ENCODE assay signal across 1 cellular context in the genomic region with DNA sequence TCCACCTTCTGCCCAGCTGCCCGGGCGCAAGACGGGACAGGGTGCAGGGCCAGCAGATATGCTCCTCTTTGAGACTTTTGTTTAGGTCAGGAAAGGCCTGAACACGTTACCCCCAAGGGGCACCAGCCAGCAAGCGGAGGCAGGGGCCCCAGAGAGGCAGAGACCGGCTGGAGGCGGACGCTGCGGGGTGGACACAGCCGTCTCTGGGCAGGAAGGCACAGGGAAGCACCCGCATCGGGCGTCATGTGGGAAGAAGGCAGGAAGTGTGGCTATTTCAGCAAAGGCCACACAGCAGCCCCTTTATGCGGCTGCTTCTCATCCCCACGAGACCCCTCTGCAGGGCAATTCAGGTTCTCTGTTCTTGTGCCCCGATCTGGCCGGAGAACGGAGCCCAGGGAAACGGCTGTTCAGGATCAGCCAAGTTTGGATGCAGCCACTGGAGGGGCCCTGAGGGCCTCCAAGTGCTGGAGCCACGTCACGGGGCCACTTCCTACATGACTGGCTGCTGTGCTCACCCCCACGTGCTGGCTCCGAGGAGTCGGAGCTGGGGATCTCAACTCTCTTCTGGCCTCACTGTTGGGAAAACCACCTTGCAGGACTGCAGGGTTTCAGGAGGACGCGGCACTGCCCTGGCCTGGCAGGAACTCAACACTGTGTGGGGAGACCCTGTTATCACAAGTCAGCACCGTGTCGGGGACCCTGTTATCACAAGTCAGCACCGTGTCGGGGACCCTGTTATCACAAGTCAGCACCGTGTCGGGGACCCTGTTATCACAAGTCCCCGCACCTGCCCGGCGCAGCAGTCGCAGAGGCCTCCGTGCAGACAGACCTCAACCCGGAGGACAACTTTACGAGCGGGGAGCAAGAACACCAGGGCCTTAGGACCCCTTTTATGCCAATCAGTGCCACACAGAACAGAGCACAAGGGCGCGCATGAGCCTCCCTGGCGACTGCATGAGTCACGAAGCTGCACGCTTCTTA.
TF ChIP-seq lines count a peak whose summit lies in the region.

No MANE protein-coding gene starts in this region.

TF ChIP-seq in K562, 482 proteins besides CTCF, POLR2A, EP300 and RAD21 (continued from another document):
- no peak for TF ChIP-seq REST (CRISPR knock-in tag; IDR thresholded peaks at IDR 0.05; ENCODE audit: low read depth)
- TF ChIP-seq, protein P1, sequence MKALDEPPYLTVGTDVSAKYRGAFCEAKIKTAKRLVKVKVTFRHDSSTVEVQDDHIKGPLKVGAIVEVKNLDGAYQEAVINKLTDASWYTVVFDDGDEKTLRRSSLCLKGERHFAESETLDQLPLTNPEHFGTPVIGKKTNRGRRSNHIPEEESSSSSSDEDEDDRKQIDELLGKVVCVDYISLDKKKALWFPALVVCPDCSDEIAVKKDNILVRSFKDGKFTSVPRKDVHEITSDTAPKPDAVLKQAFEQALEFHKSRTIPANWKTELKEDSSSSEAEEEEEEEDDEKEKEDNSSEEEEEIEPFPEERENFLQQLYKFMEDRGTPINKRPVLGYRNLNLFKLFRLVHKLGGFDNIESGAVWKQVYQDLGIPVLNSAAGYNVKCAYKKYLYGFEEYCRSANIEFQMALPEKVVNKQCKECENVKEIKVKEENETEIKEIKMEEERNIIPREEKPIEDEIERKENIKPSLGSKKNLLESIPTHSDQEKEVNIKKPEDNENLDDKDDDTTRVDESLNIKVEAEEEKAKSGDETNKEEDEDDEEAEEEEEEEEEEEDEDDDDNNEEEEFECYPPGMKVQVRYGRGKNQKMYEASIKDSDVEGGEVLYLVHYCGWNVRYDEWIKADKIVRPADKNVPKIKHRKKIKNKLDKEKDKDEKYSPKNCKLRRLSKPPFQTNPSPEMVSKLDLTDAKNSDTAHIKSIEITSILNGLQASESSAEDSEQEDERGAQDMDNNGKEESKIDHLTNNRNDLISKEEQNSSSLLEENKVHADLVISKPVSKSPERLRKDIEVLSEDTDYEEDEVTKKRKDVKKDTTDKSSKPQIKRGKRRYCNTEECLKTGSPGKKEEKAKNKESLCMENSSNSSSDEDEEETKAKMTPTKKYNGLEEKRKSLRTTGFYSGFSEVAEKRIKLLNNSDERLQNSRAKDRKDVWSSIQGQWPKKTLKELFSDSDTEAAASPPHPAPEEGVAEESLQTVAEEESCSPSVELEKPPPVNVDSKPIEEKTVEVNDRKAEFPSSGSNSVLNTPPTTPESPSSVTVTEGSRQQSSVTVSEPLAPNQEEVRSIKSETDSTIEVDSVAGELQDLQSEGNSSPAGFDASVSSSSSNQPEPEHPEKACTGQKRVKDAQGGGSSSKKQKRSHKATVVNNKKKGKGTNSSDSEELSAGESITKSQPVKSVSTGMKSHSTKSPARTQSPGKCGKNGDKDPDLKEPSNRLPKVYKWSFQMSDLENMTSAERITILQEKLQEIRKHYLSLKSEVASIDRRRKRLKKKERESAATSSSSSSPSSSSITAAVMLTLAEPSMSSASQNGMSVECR (CRISPR knock-in tag; IDR thresholded peaks at IDR 0.05) = 0 out of 2 replicates have a peak, but pooled peaks have one; percentile 51
- no peak for TF ChIP-seq ZFP30 (CRISPR knock-in tag; IDR thresholded peaks at IDR 0.05; ENCODE audit: borderline replicate concordance)
- TF ChIP-seq NFATC3 (IDR thresholded peaks at IDR 0.05) = no peak
- TF ChIP-seq CHCHD3 (CRISPR knock-in tag; IDR thresholded peaks at IDR 0.05) = no peak
- TF ChIP-seq, protein P2, sequence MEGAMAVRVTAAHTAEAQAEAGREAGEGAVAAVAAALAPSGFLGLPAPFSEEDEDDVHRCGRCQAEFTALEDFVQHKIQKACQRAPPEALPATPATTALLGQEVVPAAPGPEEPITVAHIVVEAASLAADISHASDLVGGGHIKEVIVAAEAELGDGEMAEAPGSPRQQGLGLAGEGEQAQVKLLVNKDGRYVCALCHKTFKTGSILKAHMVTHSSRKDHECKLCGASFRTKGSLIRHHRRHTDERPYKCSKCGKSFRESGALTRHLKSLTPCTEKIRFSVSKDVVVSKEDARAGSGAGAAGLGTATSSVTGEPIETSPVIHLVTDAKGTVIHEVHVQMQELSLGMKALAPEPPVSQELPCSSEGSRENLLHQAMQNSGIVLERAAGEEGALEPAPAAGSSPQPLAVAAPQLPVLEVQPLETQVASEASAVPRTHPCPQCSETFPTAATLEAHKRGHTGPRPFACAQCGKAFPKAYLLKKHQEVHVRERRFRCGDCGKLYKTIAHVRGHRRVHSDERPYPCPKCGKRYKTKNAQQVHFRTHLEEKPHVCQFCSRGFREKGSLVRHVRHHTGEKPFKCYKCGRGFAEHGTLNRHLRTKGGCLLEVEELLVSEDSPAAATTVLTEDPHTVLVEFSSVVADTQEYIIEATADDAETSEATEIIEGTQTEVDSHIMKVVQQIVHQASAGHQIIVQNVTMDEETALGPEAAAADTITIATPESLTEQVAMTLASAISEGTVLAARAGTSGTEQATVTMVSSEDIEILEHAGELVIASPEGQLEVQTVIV (CRISPR knock-in tag; IDR thresholded peaks at IDR 0.05; ENCODE audit: borderline replicate concordance) = no peak
- TF ChIP-seq HINFP (tag; conservative IDR thresholded peaks at IDR 0.05; ENCODE audit: low read depth) = 0 out of 2 replicates have a peak, but pooled peaks have one; percentile 22
- TF ChIP-seq HDGF (IDR thresholded peaks at IDR 0.05) = no peak
- no peak for TF ChIP-seq NBN (IDR thresholded peaks at IDR 0.05; ENCODE audit: low read depth)
- no peak for TF ChIP-seq SMARCB1 (IDR thresholded peaks at IDR 0.05; ENCODE audit: insufficient read length, low read depth)
- TF ChIP-seq TCF7L2 (IDR thresholded peaks at IDR 0.05; ENCODE audit: low read depth, low read length) = no peak
- TF ChIP-seq ZNF184 (CRISPR knock-in tag; IDR thresholded peaks at IDR 0.05) = no peak
- peak; percentile 87 for TF ChIP-seq L3MBTL2 (IDR thresholded peaks at IDR 0.05)
- no peak for TF ChIP-seq ZNF324 (CRISPR knock-in tag; IDR thresholded peaks at IDR 0.05)
- no peak for TF ChIP-seq PTBP1 (IDR thresholded peaks at IDR 0.05; ENCODE audit: low read depth, low read length)
- TF ChIP-seq SRSF3 (IDR thresholded peaks at IDR 0.05; ENCODE audit: insufficient read depth, low read length) = no peak
- TF ChIP-seq FOXJ2 (tag; IDR thresholded peaks at IDR 0.05) = no peak
- peak; percentile 86 for TF ChIP-seq MAX (CRISPR knock-in tag; IDR thresholded peaks at IDR 0.05)
